Comparison of ENCODE assay signal across 1 cellular context in genomic region chr11:47854667-47855066, GRCh38.
TF ChIP-seq lines count a peak whose summit lies in the region.

No MANE protein-coding gene starts in this region.

TF ChIP-seq in GM12878, 131 proteins besides CTCF, POLR2A, EP300 and RAD21 (continued from another document):
- no peak for TF ChIP-seq EZH2 (IDR thresholded peaks at IDR 0.05; ENCODE audit: borderline replicate concordance, control insufficient read depth, low read depth, low read length)
- TF ChIP-seq BCLAF1 (IDR thresholded peaks at IDR 0.05): no peak
- TF ChIP-seq IRF3 (IDR thresholded peaks at IDR 0.05): no peak
- peak; percentile 13; the same call in 1 of the 3 replicates for TF ChIP-seq POU2F2 (IDR thresholded peaks at IDR 0.05; ENCODE audit: borderline replicate concordance, low read depth, low read length)
- TF ChIP-seq ZBTB11 (CRISPR knock-in tag; IDR thresholded peaks at IDR 0.05): no peak
- peak; percentile 84 for TF ChIP-seq SPI1 (IDR thresholded peaks at IDR 0.05; ENCODE audit: borderline replicate concordance, insufficient read depth, low read depth, low read length)
- TF ChIP-seq DPF2 (IDR thresholded peaks at IDR 0.05): peak; percentile 59; the same call in 1 of the 2 replicates
- no peak for TF ChIP-seq RBBP5 (conservative IDR thresholded peaks at IDR 0.05)
- peak; percentile 77 for TF ChIP-seq NFIC (IDR thresholded peaks at IDR 0.05; ENCODE audit: low read depth, low read length)
- TF ChIP-seq IKZF2 (IDR thresholded peaks at IDR 0.05): peak; percentile 46 to 58; a peak in 3 of 4 replicates
- TF ChIP-seq CBX5 (IDR thresholded peaks at IDR 0.05; ENCODE audit: low read depth): no peak
- no peak for TF ChIP-seq IRF5 (IDR thresholded peaks at IDR 0.05; ENCODE audit: borderline replicate concordance)
- peak; percentile 63 for TF ChIP-seq CREM (IDR thresholded peaks at IDR 0.05; ENCODE audit: low read depth)
- TF ChIP-seq ATF7 (IDR thresholded peaks at IDR 0.05; ENCODE audit: low read depth): no peak
